Comparison of ENCODE assay signal across 1 cellular context in genomic region chr6:132153221-132153896, GRCh38.
TF ChIP-seq lines count a peak whose summit lies in the region.

No MANE protein-coding gene starts in this region.

TF ChIP-seq in H1, 55 proteins besides CTCF, POLR2A, EP300 and RAD21 (continued from another document):
- TF ChIP-seq CHD7 (IDR thresholded peaks at IDR 0.05; ENCODE audit: insufficient replicate concordance, low read length) (no peak), SIX5 (IDR thresholded peaks at IDR 0.05; ENCODE audit: low read depth, low read length) (no peak), TAF7 (optimal IDR thresholded peaks at IDR 0.05; ENCODE audit: borderline replicate concordance, low read depth, low read length) (no peak), POLR2AphosphoS5 (IDR thresholded peaks at IDR 0.05; ENCODE audit: low read depth, low read length) (no peak), MAFK (IDR thresholded peaks at IDR 0.05; ENCODE audit: low read depth, low read length) (no peak), HDAC2 (IDR thresholded peaks at IDR 0.05; ENCODE audit: borderline replicate concordance in 1 of 2, low read depth in 2 of 2, low read length in 2 of 2) (no peak), RNF2 (IDR thresholded peaks at IDR 0.05; ENCODE audit: borderline replicate concordance, low read depth, low read length, missing control alignments, poor library complexity, severe bottlenecking) (no peak), TAF1 (IDR thresholded peaks at IDR 0.05; ENCODE audit: low read depth, low read length) (no peak), YY1 (IDR thresholded peaks at IDR 0.05; ENCODE audit: low read depth, low read length) (no peak), FOSL1 (IDR thresholded peaks at IDR 0.05; ENCODE audit: insufficient read depth, low read depth, low read length) (no peak), ASH2L (IDR thresholded peaks at IDR 0.05; ENCODE audit: low read length) (no peak), NRF1 (IDR thresholded peaks at IDR 0.05; ENCODE audit: low read depth, low read length) (no peak), JUN (IDR thresholded peaks at IDR 0.05; ENCODE audit: low read depth, low read length) (no peak), ZNF274 (IDR thresholded peaks at IDR 0.05; ENCODE audit: borderline replicate concordance, extremely low read depth, low read length) (no peak), SP2 (IDR thresholded peaks at IDR 0.05; ENCODE audit: low read length) (no peak)
